In the genomic region with DNA sequence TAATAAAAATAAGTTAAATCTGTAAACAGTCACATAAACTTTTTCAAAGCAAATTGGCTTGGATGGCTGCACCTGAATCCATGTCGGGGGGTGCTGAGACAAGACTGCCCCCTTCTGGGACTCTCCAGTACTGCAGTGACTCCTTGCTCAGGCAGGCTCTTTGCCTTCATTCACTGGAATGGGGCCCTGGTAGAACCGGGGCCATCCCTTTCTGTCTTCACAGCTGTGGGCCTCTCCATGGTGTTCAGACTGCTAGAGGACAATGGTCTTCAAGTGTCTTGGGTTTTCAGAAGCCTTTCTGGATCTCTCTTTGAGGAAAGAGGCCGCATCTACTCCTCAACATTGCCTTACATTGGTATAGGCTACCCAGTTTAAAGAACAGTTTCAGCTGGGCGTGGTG, we compare ENCODE assay signal across 8 cellular contexts. TPM values are rescaled to one million over a fixed set of nuclear protein-coding genes. Genes with fewer than 3 reads are reported as not detected.
DNase-seq lines count a peak whose midpoint lies in the region; ATAC-seq and TF ChIP-seq lines count a peak whose summit lies in the region.

No MANE protein-coding gene starts in this region.

- no peaks in the 10 kb centered on the region for H3K27me3 Mint-ChIP-seq in mesothelial cell of epicardium (ENCODE audit: low read depth)

- H3K36me3 Mint-ChIP-seq in mesothelial cell of epicardium: no peaks in the 10 kb centered on the region

- ATAC-seq in HG03521 (IDR thresholded peaks at IDR 0.05; ENCODE audit: unreplicated experiment): no peak

- H3K9me3 Mint-ChIP-seq in mesothelial cell of epicardium: no peaks in the 10 kb centered on the region

- in situ Hi-C loops in ACHN (cut with HindIII; ENCODE audit: low pct_ligation_motif_present, low pct_unique_long_range_greater_than_20kb, low sequenced_read_pairs): no loop called here

- no peak overlapping the region for H3K27ac Mint-ChIP-seq in mesothelial cell of epicardium

- DNase-seq in ACHN (peak; percentile 75), GM19238 (ENCODE audit: insufficient read length, low spot score) (peak; percentile 53), NCI-H526 treated with DMSO at 0.1 percent for 48 hours (lab: John Stamatoyannopoulos, UW) (peak; percentile 30), mesothelial cell of epicardium (ENCODE audit: low spot score in 2 of 2, unreplicated experiment in 2 of 2) (peak; percentile 37 to 84)
- DNase-seq in activated CD4-positive, alpha-beta T cell treated with anti-CD3 and anti-CD28 coated beads, Interleukin-2, amount 50 U/mL, for 4 hours: peak; percentile 65 to 81
- peak; percentile 65 for DNase-seq in effector CD8-positive, alpha-beta T cell (lab: John Stamatoyannopoulos, UW)
- DNase-seq in stimulated activated CD8-positive, alpha-beta memory T cell treated with anti-CD3 and anti-CD28 coated beads, Interleukin-7, amount 100 ng/mL, for 24 hours (ENCODE audit: low read depth): peak; percentile 75

- no peak overlapping the region for H3K4me3 Mint-ChIP-seq in mesothelial cell of epicardium

- TF ChIP-seq CTCF in mesothelial cell of epicardium (IDR thresholded peaks at IDR 0.05; ENCODE audit: unreplicated experiment): peak; percentile 84

- peaks cover 4% of the 10 kb centered on the region for H3K4me1 Mint-ChIP-seq in mesothelial cell of epicardium

RNA-seq across cellular contexts. Expression of a gene that starts 16.1 kb away (rescaled TPM):
- total RNA-seq in mesothelial cell of epicardium: 39.3 to 41.9 TPM (median 41.7 TPM) in 3 replicates

RNA-seq across cellular contexts. Expression of a gene that starts 29.8 kb away (rescaled TPM):
- total RNA-seq in mesothelial cell of epicardium: 25.1 to 27.1 TPM (median 25.6 TPM) in 3 replicates

RNA-seq across cellular contexts. Expression of a gene that starts 50.7 kb away (rescaled TPM):
- total RNA-seq in mesothelial cell of epicardium: 33.9 to 40.6 TPM (median 39.9 TPM) in 3 replicates
